11 cellular contexts compared by ENCODE assay signal in the genomic region with DNA sequence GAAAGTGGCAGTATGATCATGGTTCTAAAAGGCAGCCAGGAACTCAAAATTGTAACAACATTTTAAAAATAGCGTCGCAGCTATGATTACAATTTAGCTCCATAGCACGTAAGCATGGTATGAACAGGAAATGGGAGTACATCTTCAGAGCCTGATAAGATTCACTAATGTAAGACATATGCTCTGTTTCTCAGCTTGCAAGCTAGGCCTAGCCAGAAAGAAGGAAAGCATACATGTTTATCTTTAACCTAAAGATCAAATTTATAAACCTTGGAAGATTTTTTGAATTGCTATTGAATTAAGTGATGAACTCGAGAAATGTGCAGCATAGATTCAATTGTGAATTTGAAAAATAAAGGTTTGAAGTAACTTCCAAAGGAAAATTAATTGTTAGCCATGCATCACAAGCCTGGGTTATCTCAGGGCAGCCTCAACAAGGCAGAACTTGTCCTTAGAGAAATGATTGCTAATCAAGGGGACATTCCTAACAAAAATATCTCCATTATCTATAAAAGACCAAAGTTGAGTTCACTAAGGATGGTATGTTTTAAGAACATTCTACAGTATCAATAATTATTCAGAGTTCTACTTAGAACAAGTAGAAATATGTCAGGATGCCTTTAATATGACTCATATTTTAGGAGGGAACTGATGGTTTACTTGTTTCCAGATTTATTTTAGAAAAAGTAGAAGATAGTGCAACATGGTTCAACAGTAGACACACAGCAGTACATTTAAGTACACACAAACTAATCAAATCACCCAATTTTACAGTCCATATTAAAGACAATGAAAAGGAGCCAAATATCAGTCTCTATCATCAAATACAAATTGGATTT. TPM values are rescaled to one million over a fixed set of nuclear protein-coding genes. Genes with fewer than 3 reads are reported as not detected.
DNase-seq lines count a peak whose midpoint lies in the region; ATAC-seq lines count a peak whose summit lies in the region.
"Had no signal": no experiment of that assay in that cellular context is flagged by ENCODE, and none has a peak within 500 bp of the region (broad histone marks: within the 10 kb centered on the region; RNA-seq: fewer than 3 reads in every experiment).

No MANE protein-coding gene starts in this region.

- H3K4me3 Mint-ChIP-seq in stimulated activated naive CD8-positive, alpha-beta T cell treated with anti-CD3 and anti-CD28 coated beads, Interleukin-15, amount 100 ng/mL, for 72 hours = no peak overlapping the region
- H3K4me3 Mint-ChIP-seq: T-cell had no signal

- H3K27me3 Mint-ChIP-seq in stimulated activated naive CD8-positive, alpha-beta T cell treated with anti-CD3 and anti-CD28 coated beads, Interleukin-15, amount 100 ng/mL, for 72 hours = no peaks in the 10 kb centered on the region
- H3K27me3 Mint-ChIP-seq: T-cell had no signal

- in situ Hi-C loops in KBM-7 (cut with MboI; ENCODE audit: low pct_unique_long_range_greater_than_20kb, low sequenced_read_pairs) = no loop called here

- no peaks in the 10 kb centered on the region for H3K9me3 Mint-ChIP-seq in stimulated activated naive CD8-positive, alpha-beta T cell treated with anti-CD3 and anti-CD28 coated beads, Interleukin-15, amount 100 ng/mL, for 72 hours

- intact Hi-C loops in left cardiac atrium (cut with DNase I) = no loop called here

- ATAC-seq in left cardiac atrium = peak; percentile 44 to 69
- no peak for ATAC-seq in stimulated activated naive CD8-positive, alpha-beta T cell treated with anti-CD3 and anti-CD28 coated beads, Interleukin-15, amount 100 ng/mL, for 72 hours
- ATAC-seq in HG03139 (IDR thresholded peaks at IDR 0.05; ENCODE audit: unreplicated experiment) = no peak
- ATAC-seq: T-cell had no signal

- peak; percentile 85 for DNase-seq in KBM-7
- peak; percentile 36 for DNase-seq in amniotic stem cell (lab: John Stamatoyannopoulos, UW)
- no peak for DNase-seq in left cardiac atrium
- DNase-seq in superior temporal gyrus (ENCODE audit: extremely low spot score) = peak; percentile 72
- DNase-seq in CD1c-positive myeloid dendritic cell (ENCODE audit: extremely low spot score) = no peak
- no peak for DNase-seq in stimulated activated naive CD8-positive, alpha-beta T cell treated with anti-CD3 and anti-CD28 coated beads, Interleukin-15, amount 100 ng/mL, for 72 hours
- no peak for DNase-seq in medulla oblongata (ENCODE audit: extremely low spot score)
- DNase-seq: activated CD4-positive, alpha-beta T cell treated with anti-CD3 and anti-CD28 coated beads for 48 hours; NCI-H2029 treated with DMSO at 0.1 percent for 48 hours; T-cell had no signal

- H3K4me1 Mint-ChIP-seq in stimulated activated naive CD8-positive, alpha-beta T cell treated with anti-CD3 and anti-CD28 coated beads, Interleukin-15, amount 100 ng/mL, for 72 hours = peaks cover 6% of the 10 kb centered on the region

- H3K27ac Mint-ChIP-seq in stimulated activated naive CD8-positive, alpha-beta T cell treated with anti-CD3 and anti-CD28 coated beads, Interleukin-15, amount 100 ng/mL, for 72 hours = no peak overlapping the region
- H3K27ac Mint-ChIP-seq: T-cell had no signal

RNA-seq across cellular contexts. Expression of a gene that starts 38.8 kb away (rescaled TPM):
- total RNA-seq in left cardiac atrium = 100 to 1,000 TPM; 178 to 206 TPM

Comparison
In these comparisons a context has a peak if more than half of its experiments do, and no peak if none do; other contexts are left out.
1. DNase-seq: peak in KBM-7 (single experiment), amniotic stem cell (single experiment) and superior temporal gyrus (single experiment); none in left cardiac atrium (single experiment), CD1c-positive myeloid dendritic cell (single experiment), stimulated activated naive CD8-positive, alpha-beta T cell treated with anti-CD3 and anti-CD28 coated beads, Interleukin-15, amount 100 ng/mL, for 72 hours (0 of 2) and medulla oblongata (single experiment).
2. ATAC-seq: peak in left cardiac atrium (2 of 2); none in stimulated activated naive CD8-positive, alpha-beta T cell treated with anti-CD3 and anti-CD28 coated beads, Interleukin-15, amount 100 ng/mL, for 72 hours (single experiment) and HG03139 (single experiment).